ENCODE assay signal across 35 cellular contexts in the genomic region with DNA sequence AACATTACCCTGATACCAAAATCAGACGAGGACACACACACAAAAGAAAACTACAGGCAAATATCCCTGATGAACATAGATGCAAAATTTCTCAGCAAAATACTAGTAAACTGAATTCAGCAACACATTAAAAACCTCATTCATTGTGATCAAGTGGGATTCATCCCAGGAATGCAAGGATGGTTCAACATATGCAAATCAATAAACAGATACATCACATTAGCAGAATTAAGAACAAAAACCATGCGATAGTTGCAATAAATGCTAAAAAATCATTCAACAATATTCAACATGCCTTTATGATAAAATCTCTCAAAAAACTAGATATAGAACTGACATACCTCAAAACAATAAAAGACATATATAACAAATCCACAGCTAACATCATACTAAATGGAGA. TPM values are rescaled to one million over a fixed set of nuclear protein-coding genes. Genes with fewer than 3 reads are reported as not detected.
DNase-seq lines count a peak whose midpoint lies in the region; ATAC-seq, FAIRE-seq and TF ChIP-seq lines count a peak whose summit lies in the region.
"Had no signal": no experiment of that assay in that cellular context is flagged by ENCODE, and none has a peak within 500 bp of the region (broad histone marks: within the 10 kb centered on the region; RNA-seq: fewer than 3 reads in every experiment).

No MANE protein-coding gene starts in this region.

- H3K4ac ChIP-seq in H1 (replicated peaks; ENCODE audit: insufficient read length, low read depth, low read length): no peak overlapping the region

- H2AK5ac ChIP-seq in H1 (ENCODE audit: low read depth, low read length): no peak overlapping the region

- TF ChIP-seq CTCF in HEK293 (tag by site-specific recombination; IDR thresholded peaks at IDR 0.05) (no peak), K562 (IDR thresholded peaks at IDR 0.05 in 2 of 3, conservative IDR thresholded peaks at IDR 0.05 in 1 of 3; ENCODE audit: insufficient read depth in 2 of 3, low read depth in 1 of 3, low read length in 3 of 3) (no peak), H1 (IDR thresholded peaks at IDR 0.05; ENCODE audit: control extremely low read depth in 1 of 3, insufficient read depth in 1 of 3, low read depth in 1 of 3, low read length in 3 of 3) (no peak), endothelial cell of umbilical vein (IDR thresholded peaks at IDR 0.05; ENCODE audit: extremely low read depth in 1 of 2, insufficient read depth in 1 of 2, low read depth in 1 of 2, low read length in 2 of 2) (no peak), mammary epithelial cell (conservative IDR thresholded peaks at IDR 0.05 in 1 of 2, IDR thresholded peaks at IDR 0.05 in 1 of 2; ENCODE audit: extremely low read depth in 1 of 2, insufficient read depth in 1 of 2, low read depth in 1 of 2, low read length in 2 of 2) (no peak), RWPE1 (conservative IDR thresholded peaks at IDR 0.05; ENCODE audit: low read depth) (no peak)

- TF ChIP-seq POLR2A in K562 (conservative IDR thresholded peaks at IDR 0.05): no peak
- TF ChIP-seq POLR2A in H1 (IDR thresholded peaks at IDR 0.05; ENCODE audit: control extremely low read depth in 1 of 2, low read depth in 2 of 2, low read length in 2 of 2): no peak
- no peak for TF ChIP-seq POLR2A in endothelial cell of umbilical vein (IDR thresholded peaks at IDR 0.05; ENCODE audit: low read depth, low read length)

- CTCF ChIA-PET in HEK293 (lab: Yijun Ruan, JAX) (no interaction called here), K562 (lab: Yijun Ruan, JAX; ENCODE audit: low intra/inter-chr PET ratio) (no interaction called here), H1 (lab: Charles Lee; ENCODE audit: partially characterized antibody) (no interaction called here), endothelial cell of umbilical vein (lab: Charles Lee) (no interaction called here), mammary epithelial cell (lab: Charles Lee; ENCODE audit: low non-redundant PET) (no interaction called here), RWPE1 (lab: Yijun Ruan, JAX) (interaction anchor here (0.7 kb wide), 1 partner anchor 39 kb away, joined by 3 read pairs; no protein-coding TSS in a partner anchor)

- intact Hi-C loops in K562 (cut with micrococcal nuclease): no loop called here
- intact Hi-C loops in endothelial cell of umbilical vein (cut with micrococcal nuclease): no loop called here
- intact Hi-C loops in mammary epithelial cell (cut with micrococcal nuclease): no loop called here

- H3K23me2 ChIP-seq in H1 (ENCODE audit: low read depth, low read length): no peaks in the 10 kb centered on the region

- H3K27ac ChIP-seq in HEK293 (ENCODE audit: extremely low read depth, low read depth, low read length) (no peak overlapping the region), K562 (ENCODE audit: extremely low read depth, low read depth, low read length) (no peak overlapping the region), H1 (ENCODE audit: low read depth, low read length) (no peak overlapping the region), endothelial cell of umbilical vein (ENCODE audit: insufficient read depth, low read depth, low read length) (no peak overlapping the region), mammary epithelial cell (ENCODE audit: insufficient read depth, low read depth, low read length) (no peak overlapping the region), RWPE1 (no peak overlapping the region)
- H3K27ac ChIP-seq: 22Rv1, A549, BLaER1, C4-2B had no signal

- no peak overlapping the region for H3K4me3 ChIP-seq in HEK293 (ENCODE audit: low read depth, low read length)
- H3K4me3 ChIP-seq in K562: no peak overlapping the region
- H3K4me3 ChIP-seq in H1 (ENCODE audit: extremely low read depth in 1 of 4, insufficient read depth in 2 of 4, low read depth in 3 of 4, low read length in 4 of 4): no peak overlapping the region
- H3K4me3 ChIP-seq in endothelial cell of umbilical vein (replicated peaks in 1 of 3; ENCODE audit: insufficient read depth in 1 of 3, low read depth in 1 of 3, low read length in 3 of 3): no peak overlapping the region
- no peak overlapping the region for H3K4me3 ChIP-seq in mammary epithelial cell (replicated peaks in 1 of 3; ENCODE audit: insufficient read depth in 1 of 3, low read depth in 2 of 3, low read length in 3 of 3)
- H3K4me3 ChIP-seq: A549; BLaER1; BLaER1 treated with 17β-estradiol and CSF1 and Interleukin-3, amounts not matched to agents 10 nM and 100 nM had no signal

- H2AFZ ChIP-seq in K562 (ENCODE audit: low read depth, low read length) (no peak overlapping the region), H1 (ENCODE audit: low read length) (no peak overlapping the region), endothelial cell of umbilical vein (ENCODE audit: low read depth, low read length) (no peak overlapping the region), mammary epithelial cell (ENCODE audit: low read depth, low read length) (no peak overlapping the region)

- WGBS in K562 (ENCODE audit: insufficient coverage, low coverage, missing lambda C conversion rate): 7% methylated on average over 2 of the region's 2 CpGs
- WGBS in H1 (ENCODE audit: extremely low coverage in 1 of 2, insufficient coverage in 1 of 2, insufficient read length in 1 of 2, insufficient replicate concordance in 2 of 2, low coverage in 1 of 2, low lambda C conversion rate in 2 of 2, missing lambda C conversion rate in 1 of 2), 2 experiments: 77% methylated on average over 2 of the region's 2 CpGs; no CpG with 5 or more reads in 1 of the 2 experiments
- 88% methylated on average over 2 of the region's 2 CpGs for WGBS in mammary epithelial cell (ENCODE audit: low coverage, missing lambda C conversion rate)

- no peak overlapping the region for H2BK5ac ChIP-seq in H1 (ENCODE audit: low read depth, low read length)

- no peak overlapping the region for H3K56ac ChIP-seq in H1 (replicated peaks; ENCODE audit: insufficient read length, low read depth, low read length)

- H2BK20ac ChIP-seq in H1 (ENCODE audit: low read length): no peak overlapping the region

- dilution Hi-C loops in endothelial cell of umbilical vein (cut with MboI; ENCODE audit: extremely low pct_ligation_motif_present, low sequenced_read_pairs) (no loop called here), mammary epithelial cell (cut with HindIII; ENCODE audit: low sequenced_read_pairs) (no loop called here)

- H3K18ac ChIP-seq in H1 (ENCODE audit: extremely low read depth, low read length): no peak overlapping the region

- H3K23ac ChIP-seq in H1 (ENCODE audit: insufficient read length): no peak overlapping the region

- POLR2A ChIA-PET in HEK293 (lab: Yijun Ruan, JAX): no interaction called here
- POLR2A ChIA-PET in K562 (lab: Yijun Ruan, JAX): no interaction called here
- POLR2A ChIA-PET in H1 (lab: Charles Lee; ENCODE audit: partially characterized antibody): no interaction called here
- POLR2A ChIA-PET in endothelial cell of umbilical vein (lab: Charles Lee): no interaction called here
- POLR2A ChIA-PET in RWPE1 (lab: Yijun Ruan, JAX; ENCODE audit: low non-redundant PET): no interaction called here

- no peak for DNase-seq in K562 (ENCODE audit: extremely low read depth in 1 of 4, low spot score in 3 of 4)
- DNase-seq in H1 (ENCODE audit: low read depth in 1 of 2, low spot score in 2 of 2): no peak
- DNase-seq in endothelial cell of umbilical vein (ENCODE audit: low read depth, low spot score): peak; percentile 2
- DNase-seq in urothelium cell line (ENCODE audit: low spot score): no peak
- no peak for DNase-seq in mammary epithelial cell
- no peak for DNase-seq in RWPE1 (ENCODE audit: low spot score)
- DNase-seq: 8988T; ACHN; AML-193; BE2C; C1 segment of cervical spinal cord; Caco-2; Calu3; CD4-positive, alpha-beta memory T cell; CD4-positive, alpha-beta T cell; CD4-positive, CD25-positive, alpha-beta regulatory T cell; CD8-positive, alpha-beta memory T cell; CD8-positive, alpha-beta T cell; COR-L47; DMS 273 treated with DMSO at 0.1 percent for 48 hours; DMS153; DMS53; DMS79; DMS79 treated with DMSO at 0.1 percent for 48 hours; DND-41; EL had no signal

- H3K79me1 ChIP-seq in H1 (ENCODE audit: low read depth, low read length): no peaks in the 10 kb centered on the region

- no peaks in the 10 kb centered on the region for H4K20me1 ChIP-seq in K562 (replicated peaks; ENCODE audit: control insufficient read depth, insufficient read depth, low read length)
- H4K20me1 ChIP-seq in H1 (replicated peaks in 1 of 2; ENCODE audit: control insufficient read depth in 1 of 2, insufficient read depth in 2 of 2, low read length in 2 of 2): no peaks in the 10 kb centered on the region
- H4K20me1 ChIP-seq in endothelial cell of umbilical vein (replicated peaks; ENCODE audit: control insufficient read depth, extremely low read depth, insufficient read depth, low read length): no peaks in the 10 kb centered on the region
- H4K20me1 ChIP-seq in mammary epithelial cell (ENCODE audit: insufficient read depth, low read length): no peaks in the 10 kb centered on the region
- H4K20me1 ChIP-seq: BLaER1; BLaER1 treated with 17β-estradiol and CSF1 and Interleukin-3, amounts not matched to agents 10 nM and 100 nM had no signal

- H3K9me3 ChIP-seq in HEK293 (ENCODE audit: control insufficient read depth, insufficient read depth, low read depth, low read length) (no peaks in the 10 kb centered on the region), K562 (replicated peaks; ENCODE audit: control insufficient read depth, insufficient read depth, low read depth, low read length) (no peaks in the 10 kb centered on the region; the same call in 1 of the 2 replicates), H1 (ENCODE audit: insufficient read depth in 2 of 2, low read depth in 1 of 2, low read length in 1 of 2) (0 out of 4 replicates have a peak, but pooled peaks cover 0 to 2% of the 10 kb centered on the region in 2 experiments), endothelial cell of umbilical vein (replicated peaks; ENCODE audit: control insufficient read depth, insufficient read depth, low read length) (no peaks in the 10 kb centered on the region), mammary epithelial cell (replicated peaks; ENCODE audit: insufficient read depth, low read length) (peaks cover 6% of the 10 kb centered on the region)
- H3K9me3 ChIP-seq: BE2C had no signal

- H3K79me2 ChIP-seq in K562 (ENCODE audit: control insufficient read depth, insufficient read depth, low read length): no peaks in the 10 kb centered on the region
- H3K79me2 ChIP-seq in H1 (ENCODE audit: control insufficient read depth in 1 of 2, insufficient read depth in 2 of 2, low read length in 2 of 2): no peaks in the 10 kb centered on the region
- no peaks in the 10 kb centered on the region for H3K79me2 ChIP-seq in endothelial cell of umbilical vein (ENCODE audit: control insufficient read depth, insufficient read depth, low read length)
- no peaks in the 10 kb centered on the region for H3K79me2 ChIP-seq in mammary epithelial cell (ENCODE audit: insufficient read depth, low read length)

- no TSS peak for BruUV-seq in K562 (replicated peaks; lab: Mats Ljungman, UMichigan)
- BruUV-seq in endothelial cell of umbilical vein (replicated peaks; lab: Mats Ljungman, UMichigan): no TSS peak
- BruUV-seq in mammary epithelial cell (replicated peaks; lab: Mats Ljungman, UMichigan): no TSS peak

- no peak for TF ChIP-seq RAD21 in K562 (CRISPR knock-in tag; conservative IDR thresholded peaks at IDR 0.05 in 1 of 2, IDR thresholded peaks at IDR 0.05 in 1 of 2)
- TF ChIP-seq RAD21 in H1 (IDR thresholded peaks at IDR 0.05 in 1 of 2, conservative IDR thresholded peaks at IDR 0.05 in 1 of 2; ENCODE audit: low read depth in 2 of 2, low read length in 2 of 2): no peak

- H3K9ac ChIP-seq in K562 (ENCODE audit: insufficient read depth in 1 of 2, low read depth in 2 of 2, low read length in 2 of 2) (no peak overlapping the region), H1 (replicated peaks in 1 of 4; ENCODE audit: extremely low read depth in 1 of 4, low read depth in 3 of 4, low read length in 3 of 4) (no peak overlapping the region), endothelial cell of umbilical vein (replicated peaks; ENCODE audit: extremely low read depth, insufficient read depth, low read length) (no peak overlapping the region), mammary epithelial cell (ENCODE audit: insufficient read depth, low read length) (no peak overlapping the region)
- H3K9ac ChIP-seq: BLaER1; BLaER1 treated with 17β-estradiol and CSF1 and Interleukin-3, amounts not matched to agents 10 nM and 100 nM had no signal

- in situ Hi-C loops in K562 (cut with MboI) (no loop called here), mammary epithelial cell (cut with MboI; ENCODE audit: low sequenced_read_pairs in 2 of 2) (no loop called here)

- H4K5ac ChIP-seq in H1 (ENCODE audit: insufficient read length, low read depth, low read length): no peak overlapping the region

- H3K9me1 ChIP-seq in K562 (ENCODE audit: control insufficient read depth, insufficient read depth, low read length) (no peaks in the 10 kb centered on the region), endothelial cell of umbilical vein (replicated peaks; ENCODE audit: control insufficient read depth, extremely low read depth, insufficient read depth, low read length) (no peaks in the 10 kb centered on the region)

- no peak overlapping the region for H4K8ac ChIP-seq in H1 (ENCODE audit: extremely low read depth, insufficient read depth, low read length)

- H2BK15ac ChIP-seq in H1 (ENCODE audit: low read length): no peak overlapping the region

- no peak overlapping the region for H2BK120ac ChIP-seq in H1 (replicated peaks; ENCODE audit: low read depth, low read length)

- H3K27me3 ChIP-seq in K562 (ENCODE audit: control insufficient read depth in 2 of 2, insufficient read depth in 2 of 2, low read length in 2 of 2) (no peaks in the 10 kb centered on the region), H1 (replicated peaks in 1 of 4; ENCODE audit: control insufficient read depth in 3 of 4, extremely low read depth in 1 of 4, insufficient read depth in 3 of 4, low read length in 3 of 4) (no peaks in the 10 kb centered on the region), endothelial cell of umbilical vein (ENCODE audit: control insufficient read depth in 2 of 2, insufficient read depth in 2 of 2, low read length in 2 of 2) (no peaks in the 10 kb centered on the region), mammary epithelial cell (ENCODE audit: insufficient read depth, low read length) (no peaks in the 10 kb centered on the region)
- H3K27me3 ChIP-seq: BE2C; BLaER1; BLaER1 treated with 17β-estradiol and CSF1 and Interleukin-3, amounts not matched to agents 10 nM and 100 nM had no signal

- no peak for ATAC-seq in K562
- ATAC-seq in HG03095 (IDR thresholded peaks at IDR 0.05; ENCODE audit: unreplicated experiment): no peak
- ATAC-seq: A549; CD8-positive, alpha-beta T cell had no signal

- TF ChIP-seq EP300 in K562 (IDR thresholded peaks at IDR 0.05; ENCODE audit: low read length) (no peak), H1 (IDR thresholded peaks at IDR 0.05; ENCODE audit: borderline replicate concordance in 1 of 2, low read depth in 2 of 2, low read length in 2 of 2) (no peak)

- H3K14ac ChIP-seq in H1 (ENCODE audit: insufficient read length): no peak overlapping the region

- no peak for FAIRE-seq in K562 (lab: Jason Lieb, UNC)
- peak; percentile 45 for FAIRE-seq in H1 (lab: Jason Lieb, UNC)
- FAIRE-seq in endothelial cell of umbilical vein (lab: Jason Lieb, UNC): no peak
- FAIRE-seq in urothelium cell line (lab: Jason Lieb, UNC): no peak
- FAIRE-seq: A204.1, D721Med had no signal

- H3K36me3 ChIP-seq in HEK293 (ENCODE audit: control insufficient read depth in 2 of 2, insufficient read depth in 1 of 2, low read length in 2 of 2) (no peaks in the 10 kb centered on the region), K562 (ENCODE audit: control insufficient read depth, insufficient read depth, low read length) (no peaks in the 10 kb centered on the region), H1 (ENCODE audit: control insufficient read depth in 2 of 4, insufficient read depth in 4 of 4, low read length in 3 of 4) (no peaks in the 10 kb centered on the region), endothelial cell of umbilical vein (ENCODE audit: control insufficient read depth in 2 of 2, extremely low read depth in 1 of 2, insufficient read depth in 2 of 2, low read length in 2 of 2) (no peaks in the 10 kb centered on the region), mammary epithelial cell (ENCODE audit: insufficient read depth, low read length) (no peaks in the 10 kb centered on the region)
- H3K36me3 ChIP-seq: BE2C; BLaER1; BLaER1 treated with 17β-estradiol and CSF1 and Interleukin-3, amounts not matched to agents 10 nM and 100 nM had no signal

- no peak overlapping the region for H2BK12ac ChIP-seq in H1 (ENCODE audit: low read depth, low read length)

- H3K4me1 ChIP-seq in HEK293 (ENCODE audit: control insufficient read depth, insufficient read depth, low read length) (no peaks in the 10 kb centered on the region), K562 (replicated peaks in 1 of 2; ENCODE audit: control insufficient read depth in 2 of 2, insufficient read depth in 2 of 2, low read length in 2 of 2) (no peaks in the 10 kb centered on the region), H1 (replicated peaks in 1 of 4; ENCODE audit: control insufficient read depth in 3 of 4, insufficient read depth in 4 of 4, low read length in 3 of 4) (no peaks in the 10 kb centered on the region), endothelial cell of umbilical vein (ENCODE audit: control insufficient read depth, extremely low read depth, insufficient read depth, low read length) (no peaks in the 10 kb centered on the region), mammary epithelial cell (ENCODE audit: insufficient read depth, low read length) (no peaks in the 10 kb centered on the region)
- H3K4me1 ChIP-seq: A549; BE2C; BLaER1; BLaER1 treated with 17β-estradiol and CSF1 and Interleukin-3, amounts not matched to agents 10 nM and 100 nM; Caco-2 had no signal

- no peak overlapping the region for H3K4me2 ChIP-seq in K562 (ENCODE audit: insufficient read depth, low read length)
- no peak overlapping the region for H3K4me2 ChIP-seq in H1 (ENCODE audit: insufficient read depth in 1 of 2, low read depth in 2 of 2, low read length in 2 of 2)
- H3K4me2 ChIP-seq in endothelial cell of umbilical vein (ENCODE audit: insufficient read depth, low read length): no peak overlapping the region
- no peak overlapping the region for H3K4me2 ChIP-seq in mammary epithelial cell (ENCODE audit: insufficient read depth, low read depth, low read length)
- H3K4me2 ChIP-seq: A549; BLaER1; BLaER1 treated with 17β-estradiol and CSF1 and Interleukin-3, amounts not matched to agents 10 nM and 100 nM had no signal

- no peak overlapping the region for H4K91ac ChIP-seq in H1 (replicated peaks; ENCODE audit: insufficient read length, low read length)

RNA-seq across cellular contexts. Expression of a gene that starts 36.9 kb away (rescaled TPM):
- total RNA-seq in K562 (2011; cell fraction: chromatin; rRNA removed; ENCODE audit: low replicate concordance): 54.6 and 209 TPM in 2 replicates
- 33.4 and 34.5 TPM in 2 replicates for total RNA-seq in K562 (2011; cell fraction: nucleolus; rRNA removed)
- total RNA-seq in K562 (2011; cell fraction: nucleoplasm; rRNA removed): 47.5 and 61.9 TPM in 2 replicates
- total RNA-seq in K562 (2014; rRNA removed): 114 and 120 TPM in 2 replicates
- total RNA-seq in K562 (2014; rRNA removed; fragmentation: Illumina TruSeq; extraction: Trizol): 160 and 174 TPM in 2 replicates
- 166 and 176 TPM in 2 replicates for total RNA-seq in K562 (2015; rRNA removed; fragmentation: Illumina TruSeq; extraction: Trizol)
- 124 and 127 TPM in 2 replicates for total RNA-seq in K562 (2021)
- 61.4 and 79.1 TPM in 2 replicates for polyA plus RNA-seq in K562 (2011; rRNA removed)
- polyA plus RNA-seq in K562 (2011; cell fraction: cytosol; rRNA removed): 34.5 and 43.6 TPM in 2 replicates
- polyA plus RNA-seq in K562 (2011; cell fraction: nucleus; rRNA removed): 29.5 and 30.0 TPM in 2 replicates
- polyA plus RNA-seq in K562 (2012): 36.9 and 59.5 TPM in 2 replicates
- polyA plus RNA-seq in K562 (2014; fragmentation: Illumina TruSeq; extraction: Trizol): 97.5 and 97.9 TPM in 2 replicates
- 10 to 100 TPM; 20.8 to 50.0 TPM for polyA plus RNA-seq in K562 (2014; fragmentation: Nextera tagmentation; extraction: Ambion mirVana)
- polyA plus RNA-seq in K562 (2014; rRNA removed): 52.0 and 57.9 TPM in 2 replicates
- polyA minus RNA-seq in K562 (2011; rRNA and poly(A)+ RNA removed): 636 and 709 TPM in 2 replicates
- 124 and 164 TPM in 2 replicates for polyA minus RNA-seq in K562 (2011; cell fraction: cytosol; rRNA and poly(A)+ RNA removed)
- polyA minus RNA-seq in K562 (2011; cell fraction: nucleus; rRNA and poly(A)+ RNA removed): 44.4 and 104 TPM in 2 replicates
- total RNA-seq in H1 (2021; fragmentation: NEBNext Ultra II Directional; extraction: Animal tissue kit (Norgen Biotek cat#: 25700)): 183 and 211 TPM in 2 replicates
- polyA plus RNA-seq in H1 (2011; rRNA removed): 34.6 and 38.5 TPM in 2 replicates
- polyA plus RNA-seq in H1 (2011; cell fraction: cytosol; rRNA removed): 58.6 TPM
- polyA plus RNA-seq in H1 (2011; cell fraction: nucleus; rRNA removed): 35.7 TPM
- 72.4 to 119 TPM (median 88.5 TPM) in 4 replicates for polyA plus RNA-seq in H1 (2012, experiment 1 of 2)
- 3.8 TPM for polyA plus RNA-seq in H1 (2012, experiment 2 of 2)
- polyA plus RNA-seq in H1 (2013, experiment 1 of 2): 73.6 TPM
- 71.1 TPM for polyA plus RNA-seq in H1 (2013, experiment 2 of 2)
- 230 and 396 TPM in 2 replicates for polyA minus RNA-seq in H1 (2011; rRNA and poly(A)+ RNA removed)
- 142 TPM for polyA minus RNA-seq in H1 (2011; cell fraction: cytosol; rRNA and poly(A)+ RNA removed)
- polyA minus RNA-seq in H1 (2011; cell fraction: nucleus; rRNA and poly(A)+ RNA removed): 197 TPM
- 242 and 298 TPM in 2 replicates for total RNA-seq in endothelial cell of umbilical vein
- 49.0 and 65.6 TPM in 2 replicates for polyA plus RNA-seq in endothelial cell of umbilical vein
- polyA plus RNA-seq in endothelial cell of umbilical vein (2011; cell fraction: cytosol; rRNA removed): 71.0 and 79.5 TPM in 2 replicates
- 124 and 164 TPM in 2 replicates for polyA plus RNA-seq in endothelial cell of umbilical vein (2011; cell fraction: nucleus; rRNA removed)
- polyA plus RNA-seq in endothelial cell of umbilical vein (2012): 182 and 228 TPM in 2 replicates
- 356 and 415 TPM in 2 replicates for polyA minus RNA-seq in endothelial cell of umbilical vein
- polyA minus RNA-seq in endothelial cell of umbilical vein (2011; cell fraction: cytosol; rRNA and poly(A)+ RNA removed): 201 TPM
- polyA minus RNA-seq in endothelial cell of umbilical vein (2011; cell fraction: nucleus; rRNA and poly(A)+ RNA removed): 332 and 439 TPM in 2 replicates
- 100 to 1,000 TPM; 126 to 179 TPM for total RNA-seq in mammary epithelial cell
- 52.1 TPM for polyA plus RNA-seq in mammary epithelial cell
- 181 TPM for polyA minus RNA-seq in mammary epithelial cell
